11 cellular contexts compared by ENCODE assay signal in genomic region chr5:157343842-157344790, GRCh38.
DNase-seq lines count a peak whose midpoint lies in the region; ATAC-seq lines count a peak whose summit lies in the region.
"Had no signal": no experiment of that assay in that cellular context is flagged by ENCODE, and none has a peak within 500 bp of the region (broad histone marks: within the 10 kb centered on the region; RNA-seq: fewer than 3 reads in every experiment).

No MANE protein-coding gene starts in this region.

- DNase-seq in stimulated activated CD4-positive, alpha-beta T cell treated with anti-CD3 and anti-CD28 coated beads, Interleukin-4, amount 100 ng/mL, for 24 hours, result peak; percentile 55
- DNase-seq in stimulated activated CD4-positive, alpha-beta T cell treated with anti-CD3 and anti-CD28 coated beads, Interleukin-12 subunit alpha, Interleukin-12 subunit beta, amount 100 ng/mL, for 4 hours, result no peak
- DNase-seq in memory B cell (ENCODE audit: low spot score in 2 of 2), result no peak
- DNase-seq: lower lobe of right lung; NCI-H1105; stimulated activated CD8-positive, alpha-beta memory T cell treated with anti-CD3 and anti-CD28 coated beads, Interleukin-4, amount 100 ng/mL, for 48 hours had no signal

- H3K27ac Mint-ChIP-seq in activated naive CD4-positive, alpha-beta T cell treated with anti-CD3 and anti-CD28 coated beads, Interleukin-2, amount 50 U/mL, for 24 hours, result peak overlapping the region; percentile 79
- H3K27ac Mint-ChIP-seq in memory B cell, result peak overlapping the region; percentile 83

- H3K9me3 Mint-ChIP-seq in activated naive CD4-positive, alpha-beta T cell treated with anti-CD3 and anti-CD28 coated beads, Interleukin-2, amount 50 U/mL, for 24 hours, result no peaks in the 10 kb centered on the region
- H3K9me3 Mint-ChIP-seq in memory B cell, result no peaks in the 10 kb centered on the region

- H3K4me3 Mint-ChIP-seq in activated naive CD4-positive, alpha-beta T cell treated with anti-CD3 and anti-CD28 coated beads, Interleukin-2, amount 50 U/mL, for 24 hours, result peak overlapping the region; percentile 2
- no peak overlapping the region for H3K4me3 Mint-ChIP-seq in memory B cell

- H3K27me3 Mint-ChIP-seq in activated naive CD4-positive, alpha-beta T cell treated with anti-CD3 and anti-CD28 coated beads, Interleukin-2, amount 50 U/mL, for 24 hours, result no peaks in the 10 kb centered on the region
- no peaks in the 10 kb centered on the region for H3K27me3 Mint-ChIP-seq in memory B cell

- H3K4me1 Mint-ChIP-seq in activated naive CD4-positive, alpha-beta T cell treated with anti-CD3 and anti-CD28 coated beads, Interleukin-2, amount 50 U/mL, for 24 hours, result peaks cover 30% of the 10 kb centered on the region
- H3K4me1 Mint-ChIP-seq in memory B cell, result no peaks in the 10 kb centered on the region

- peaks cover 25% of the 10 kb centered on the region for H3K36me3 Mint-ChIP-seq in activated naive CD4-positive, alpha-beta T cell treated with anti-CD3 and anti-CD28 coated beads, Interleukin-2, amount 50 U/mL, for 24 hours
- H3K36me3 Mint-ChIP-seq in memory B cell, result peaks cover 40% of the 10 kb centered on the region

- ATAC-seq in memory B cell (ENCODE audit: low read depth) (no peak), GM21723 (IDR thresholded peaks at IDR 0.05; ENCODE audit: unreplicated experiment) (no peak), GM18909 (IDR thresholded peaks at IDR 0.05; ENCODE audit: poor library complexity, unreplicated experiment) (no peak), HG03196 (IDR thresholded peaks at IDR 0.05; ENCODE audit: unreplicated experiment) (no peak), HG03175 (IDR thresholded peaks at IDR 0.05; ENCODE audit: unreplicated experiment) (no peak)
